15 cellular contexts compared by ENCODE assay signal in the genomic region with DNA sequence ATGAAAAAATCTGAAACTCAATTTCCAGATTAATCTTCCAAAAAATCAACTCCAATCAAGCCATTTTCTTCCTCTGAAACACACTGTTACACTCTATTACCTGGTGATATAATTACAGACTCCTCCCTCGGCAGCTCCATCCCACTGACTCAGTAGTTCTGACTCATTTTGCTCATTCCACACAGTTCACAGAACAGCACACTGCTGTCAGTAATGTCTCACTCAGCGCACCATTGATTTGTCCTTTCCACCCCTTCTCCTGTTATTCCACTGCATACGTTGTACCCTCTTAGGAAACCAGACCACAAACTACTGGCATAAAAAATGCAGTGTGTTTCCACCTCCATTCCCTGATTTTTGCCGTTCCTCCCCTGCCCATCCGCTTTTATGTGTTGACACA.
DNase-seq lines count a peak whose midpoint lies in the region; ATAC-seq lines count a peak whose summit lies in the region.
"Had no signal": no experiment of that assay in that cellular context is flagged by ENCODE, and none has a peak within 500 bp of the region (broad histone marks: within the 10 kb centered on the region; RNA-seq: fewer than 3 reads in every experiment).

No MANE protein-coding gene starts in this region.

- no peaks in the 10 kb centered on the region for H3K9me3 ChIP-seq in MG63
- H3K9me3 ChIP-seq: psoas muscle, upper lobe of right lung had no signal

- ATAC-seq in GM21786 (IDR thresholded peaks at IDR 0.05; ENCODE audit: unreplicated experiment) = no peak
- ATAC-seq: upper lobe of right lung had no signal

- no peaks in the 10 kb centered on the region for H3K36me3 ChIP-seq in MG63
- H3K36me3 ChIP-seq: upper lobe of right lung had no signal

- in situ Hi-C loops in Caki2 (cut with HindIII; ENCODE audit: low pct_unique_long_range_greater_than_20kb, low sequenced_read_pairs) = no loop called here

- H3K4me3 ChIP-seq in MG63 = no peak overlapping the region
- H3K4me3 ChIP-seq: psoas muscle, upper lobe of right lung had no signal

- peak overlapping the region; percentile 67 for H3K27ac ChIP-seq in caudate nucleus (ENCODE audit: low read depth, low read length)
- H3K27ac ChIP-seq: psoas muscle, upper lobe of right lung had no signal

- no peaks in the 10 kb centered on the region for H3K27me3 ChIP-seq in MG63
- H3K27me3 ChIP-seq: upper lobe of right lung had no signal

- peak; percentile 55 for DNase-seq in Caki2 (ENCODE audit: low read depth)
- DNase-seq in MG63 = peak; percentile 18
- peak in 37 of 61 donors; percentile 2 to 89 (median 22) for DNase-seq in caudate nucleus (lab: John Stamatoyannopoulos, UW)
- peak; percentile 90 for DNase-seq in kidney tubule cell (ENCODE audit: low spot score)
- DNase-seq in iPS-NIHi11 (ENCODE audit: low spot score) = no peak
- DNase-seq in HuH-7 (ENCODE audit: low spot score) = no peak
- DNase-seq in activated naive CD4-positive, alpha-beta T cell treated with Interleukin-2 at 50 U/mL for 16 hours = no peak
- DNase-seq: activated CD4-positive, alpha-beta T cell treated with anti-CD3 and anti-CD28 coated beads, Interleukin-2, amount 10 ng/mL, durations not matched to agents 24 days and 14 days; DND-41; immature natural killer cell; NCI-H1105; psoas muscle; stimulated activated CD4-positive, alpha-beta T cell treated with anti-CD3 and anti-CD28 coated beads, Interleukin-1b, Interleukin-23, amount 100 ng/mL, for 48 hours; upper lobe of right lung had no signal

Comparison
In these comparisons a context has a peak if more than half of its experiments do, and no peak if none do; other contexts are left out.
1. DNase-seq: peak in Caki2 (single experiment), MG63 (single experiment), caudate nucleus (37 of 61) and kidney tubule cell (single experiment); none in iPS-NIHi11 (single experiment), HuH-7 (single experiment) and activated naive CD4-positive, alpha-beta T cell treated with Interleukin-2 at 50 U/mL for 16 hours (single experiment).